21 cellular contexts compared by ENCODE assay signal in the genomic region with DNA sequence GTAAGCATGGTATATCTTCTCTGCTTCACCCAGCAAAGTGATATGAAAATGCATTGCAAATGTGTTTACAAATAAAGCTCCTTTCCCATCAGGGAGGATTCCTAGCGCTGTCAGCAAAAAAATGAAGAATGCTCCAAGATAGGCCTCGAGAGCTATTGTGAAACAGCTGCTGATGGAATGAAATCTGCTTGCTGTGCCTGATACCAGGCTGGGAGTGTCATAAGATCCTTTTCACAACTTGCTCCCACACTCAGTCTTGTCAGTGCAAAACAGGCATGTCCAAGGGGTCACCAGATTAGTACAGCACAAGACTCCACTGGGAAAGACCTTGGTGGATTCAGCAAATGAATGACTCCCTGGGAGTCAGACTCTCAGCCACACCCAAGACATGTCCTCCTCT. TPM values are rescaled to one million over a fixed set of nuclear protein-coding genes. Genes with fewer than 3 reads are reported as not detected.
"Had no signal": no experiment of that assay in that cellular context is flagged by ENCODE, and none has a peak within 500 bp of the region (broad histone marks: within the 10 kb centered on the region; RNA-seq: fewer than 3 reads in every experiment).

No MANE protein-coding gene starts in this region.

- H3K36me3 ChIP-seq: prostate gland, uterus had no signal

- ATAC-seq: activated CD8-positive, alpha-beta T cell treated with anti-CD3 and anti-CD28 coated beads, Interleukin-2, amount 10 ng/mL, durations not matched to agents 7 days and 5 days; left lobe of liver; naive thymus-derived CD8-positive, alpha-beta T cell; stimulated activated naive CD8-positive, alpha-beta T cell treated with anti-CD3 and anti-CD28 coated beads, Interleukin-15, amount 100 ng/mL, for 72 hours; T-cell had no signal

- H3K27me3 ChIP-seq: heart right ventricle, right atrium auricular region, tibial artery, uterus had no signal

- H3K4me1 ChIP-seq: heart right ventricle, prostate gland, right atrium auricular region, tibial artery, uterus had no signal

- H3K27ac ChIP-seq: heart right ventricle, prostate gland, right atrium auricular region, skin epidermis, tibial artery, uterus had no signal

- DNase-seq: activated CD4-positive, alpha-beta T cell treated with anti-CD3 and anti-CD28 coated beads for 1 hour; activated CD4-positive, alpha-beta T cell treated with anti-CD3 and anti-CD28 coated beads, Interleukin-2, amount 50 U/mL, for 1 hour; activated CD8-positive, alpha-beta T cell treated with anti-CD3 and anti-CD28 coated beads, Interleukin-2, amount 10 ng/mL, durations not matched to agents 7 days and 5 days; activated gamma-delta T cell treated with Interleukin-2 at 50 U/mL for 16 hours; central memory CD4-positive, alpha-beta T cell; effector memory CD4-positive, alpha-beta T cell; heart right ventricle; kidney; naive thymus-derived CD8-positive, alpha-beta T cell; stimulated activated CD4-positive, alpha-beta T cell treated with anti-CD3 and anti-CD28 coated beads, Interleukin-1b, Interleukin-23, amount 100 ng/mL, for 48 hours; stimulated activated naive CD8-positive, alpha-beta T cell treated with anti-CD3 and anti-CD28 coated beads, Interleukin-15, amount 100 ng/mL, for 72 hours; T-cell; tibial artery; uterus had no signal

- H3K4me3 ChIP-seq: heart right ventricle, prostate gland, right atrium auricular region, skin epidermis, tibial artery, uterus had no signal

- H3K9me3 ChIP-seq: heart right ventricle, prostate gland, right atrium auricular region, tibial artery, uterus had no signal

RNA-seq across cellular contexts. Expression of a gene that starts 56.1 kb away (rescaled TPM):
- total RNA-seq: dermis microvascular lymphatic vessel endothelial cell, lung microvascular endothelial cell, osteocyte had no signal
